ENCODE assay signal across 12 cellular contexts in genomic region chr7:99990417-99990816, GRCh38. TPM values are rescaled to one million over a fixed set of nuclear protein-coding genes. Genes with fewer than 3 reads are reported as not detected.
A peak's percentile ranks its signal among the peaks of the same experiment; 100 is the strongest.
DNase-seq lines count a peak whose midpoint lies in the region; ATAC-seq and TF ChIP-seq lines count a peak whose summit lies in the region.
"Had no signal": no experiment of that assay in that cellular context is flagged by ENCODE, and none has a peak within 500 bp of the region (broad histone marks: within the 10 kb centered on the region; RNA-seq: fewer than 3 reads in every experiment).

No MANE protein-coding gene starts in this region.

- CTCF ChIA-PET in mammary epithelial cell (lab: Charles Lee; ENCODE audit: low non-redundant PET) = no interaction called here
- CTCF ChIA-PET in CD4-positive, alpha-beta T cell (lab: Charles Lee) = interaction anchor here (0.6 to 1.9 kb wide), 5 partner anchors 73 to 212 kb away, joined by 3 to 14 read pairs (median 3); no protein-coding TSS in a partner anchor

- H3K27ac ChIP-seq in heart right ventricle (no peak overlapping the region), mammary epithelial cell (ENCODE audit: insufficient read depth, low read depth, low read length) (no peak overlapping the region), mesendoderm (ENCODE audit: low read depth, low read length) (no peak overlapping the region)
- H3K27ac ChIP-seq in CD4-positive, alpha-beta T cell (ENCODE audit: low read depth, low read length) = no peak overlapping the region
- H3K27ac ChIP-seq: neutrophil, Peyer's patch had no signal

- H3K79me2 ChIP-seq in mammary epithelial cell (ENCODE audit: insufficient read depth, low read length) (no peaks in the 10 kb centered on the region), mesendoderm (ENCODE audit: control insufficient read depth, insufficient read depth, low read length) (no peaks in the 10 kb centered on the region)

- peaks cover 0 to 7% (median 0%) of the 10 kb centered on the region in 7 donors for H3K27me3 ChIP-seq in heart right ventricle
- no peaks in the 10 kb centered on the region for H3K27me3 ChIP-seq in mammary epithelial cell (ENCODE audit: insufficient read depth, low read length)
- no peaks in the 10 kb centered on the region for H3K27me3 ChIP-seq in mesendoderm (ENCODE audit: insufficient read depth, low read length, poor library complexity)
- no peaks in the 10 kb centered on the region for H3K27me3 ChIP-seq in CD4-positive, alpha-beta T cell (ENCODE audit: control insufficient read depth, insufficient read depth, low read length)
- H3K27me3 ChIP-seq: Peyer's patch had no signal

- H3K23ac ChIP-seq in mesendoderm (ENCODE audit: low read length) = peak overlapping the region; percentile 45

- no peaks in the 10 kb centered on the region for H3K79me1 ChIP-seq in mesendoderm (ENCODE audit: low read length)

- in situ Hi-C loops in mammary epithelial cell (cut with MboI; ENCODE audit: low sequenced_read_pairs in 2 of 2) = loop anchor here (5.0 to 10.0 kb wide), 4 partner anchors 62 to 142 kb away; partner anchors contain the start of gene TRIM4 (in 2 of the 2)

- no peaks in the 10 kb centered on the region for H3K9me3 Mint-ChIP-seq in CD4-positive, alpha-beta T cell
- H3K9me3 Mint-ChIP-seq: dendritic cell treated with granulocyte-macrophage colony-stimulating factor and Interleukin-4, amounts not matched to agents 40 ng/mL and 50 ng/mL, for 4 days had no signal

- H3K4me2 ChIP-seq in mammary epithelial cell (ENCODE audit: insufficient read depth, low read depth, low read length) (peak overlapping the region; percentile 13), mesendoderm (ENCODE audit: low read length) (peak overlapping the region; percentile 29)

- no peak for ATAC-seq in heart right ventricle
- ATAC-seq in Right ventricle myocardium inferior = no peak
- no peak for ATAC-seq in GM21526 (IDR thresholded peaks at IDR 0.05; ENCODE audit: low FRiP score, unreplicated experiment)
- ATAC-seq in HG03108 (IDR thresholded peaks at IDR 0.05; ENCODE audit: unreplicated experiment) = no peak
- no peak for ATAC-seq in CD4-positive, alpha-beta T cell (ENCODE audit: poor library complexity)

- H3K9ac ChIP-seq in mammary epithelial cell (ENCODE audit: insufficient read depth, low read length) (no peak overlapping the region), mesendoderm (ENCODE audit: low read length) (peak overlapping the region; percentile 48)

- no peak overlapping the region for H2BK5ac ChIP-seq in mesendoderm (ENCODE audit: low read length)

- WGBS in heart right ventricle, 2 donors = 30 to 43% methylated on average over 13 of the region's 13 CpGs
- 41% methylated on average over 9 of the region's 13 CpGs for WGBS in mammary epithelial cell (ENCODE audit: low coverage, missing lambda C conversion rate)
- WGBS in mesendoderm (ENCODE audit: extremely low coverage, insufficient coverage, low lambda C conversion rate) = no CpG with 5 or more reads among the region's 13 CpGs

- H3K27me3 Mint-ChIP-seq in CD4-positive, alpha-beta T cell = no peaks in the 10 kb centered on the region

- H3K9me3 ChIP-seq in heart right ventricle = no peaks in the 10 kb centered on the region
- H3K9me3 ChIP-seq in mammary epithelial cell (replicated peaks; ENCODE audit: insufficient read depth, low read length) = no peaks in the 10 kb centered on the region
- H3K9me3 ChIP-seq in CD4-positive, alpha-beta T cell (ENCODE audit: control insufficient read depth, low read length) = no peaks in the 10 kb centered on the region
- H3K9me3 ChIP-seq: neutrophil, Peyer's patch had no signal

- H3K4me1 Mint-ChIP-seq in CD4-positive, alpha-beta T cell (ENCODE audit: low read depth) = peaks cover 5% of the 10 kb centered on the region

- no peak overlapping the region for H3K4ac ChIP-seq in mesendoderm (ENCODE audit: low read depth, low read length)

- no peak overlapping the region for H3K18ac ChIP-seq in mesendoderm (ENCODE audit: low read length)

- no peak overlapping the region for H2BK120ac ChIP-seq in mesendoderm (ENCODE audit: low read depth, low read length)

- H3K36me3 ChIP-seq in heart right ventricle (no peaks in the 10 kb centered on the region), mammary epithelial cell (ENCODE audit: insufficient read depth, low read length) (no peaks in the 10 kb centered on the region), mesendoderm (ENCODE audit: control insufficient read depth, insufficient read depth, low read length) (no peaks in the 10 kb centered on the region)
- H3K36me3 ChIP-seq: neutrophil, Peyer's patch had no signal

- H2AK5ac ChIP-seq in mesendoderm (ENCODE audit: low read length) = no peak overlapping the region

- H4K5ac ChIP-seq in mesendoderm (ENCODE audit: low read length) = no peak overlapping the region

- dilution Hi-C loops in mammary epithelial cell (cut with HindIII; ENCODE audit: low sequenced_read_pairs) = loop anchor here (10.0 kb wide), 1 partner anchor 56 kb away; no protein-coding TSS in a partner anchor

- H3K4me3 Mint-ChIP-seq in CD4-positive, alpha-beta T cell = no peak overlapping the region
- H3K4me3 Mint-ChIP-seq: dendritic cell treated with granulocyte-macrophage colony-stimulating factor and Interleukin-4, amounts not matched to agents 40 ng/mL and 50 ng/mL, for 4 days had no signal

- intact Hi-C loops in heart right ventricle (cut with DNase I) = loop anchor here (2.0 to 10.0 kb wide), 12 partner anchors 62 to 142 kb away; partner anchors contain the start of genes TRIM4 (in 5 of the 10), ZNF3 (in 4 of the 10), GJC3 (in 2 of the 10) and MBLAC1 (in 2 of the 10)
- intact Hi-C loops in Right ventricle myocardium inferior (cut with DNase I) = loop anchor here (2.0 to 5.0 kb wide), 4 partner anchors 62 to 137 kb away; partner anchors contain the start of genes GJC3, MBLAC1 and ZNF3
- intact Hi-C loops in mammary epithelial cell (cut with micrococcal nuclease) = loop anchor here (1.0 kb wide), 1 partner anchor 359 kb away; no protein-coding TSS in a partner anchor
- intact Hi-C loops in CD4-positive, alpha-beta T cell (cut with DNase I, micrococcal nuclease) = loop anchor here (1.0 to 10.0 kb wide), 2 partner anchors 64 to 76 kb away; no protein-coding TSS in a partner anchor

- no peak overlapping the region for H3K27ac Mint-ChIP-seq in CD4-positive, alpha-beta T cell
- H3K27ac Mint-ChIP-seq: dendritic cell treated with granulocyte-macrophage colony-stimulating factor and Interleukin-4, amounts not matched to agents 40 ng/mL and 50 ng/mL, for 4 days had no signal

- no peak for DNase-seq in heart right ventricle
- no peak for DNase-seq in Right ventricle myocardium inferior (ENCODE audit: missing footprints)
- no peak for DNase-seq in mammary epithelial cell
- peak; percentile 6 for DNase-seq in mesendoderm
- DNase-seq in cerebellum (ENCODE audit: low spot score) = no peak
- DNase-seq in CD4-positive, alpha-beta T cell = no peak

- H2BK15ac ChIP-seq in mesendoderm (replicated peaks; ENCODE audit: low read depth) = no peak overlapping the region

- peaks cover 0 to 35% (median 20%) of the 10 kb centered on the region in 9 donors for H3K4me1 ChIP-seq in heart right ventricle
- H3K4me1 ChIP-seq in mammary epithelial cell (ENCODE audit: insufficient read depth, low read length) = peaks cover 5% of the 10 kb centered on the region
- H3K4me1 ChIP-seq in mesendoderm (ENCODE audit: control insufficient read depth, low read depth, low read length) = no peaks in the 10 kb centered on the region

- BruUV-seq in mammary epithelial cell (replicated peaks; lab: Mats Ljungman, UMichigan) = no TSS peak

- no peaks in the 10 kb centered on the region for H4K20me1 ChIP-seq in mammary epithelial cell (ENCODE audit: insufficient read depth, low read length)

- no peak overlapping the region for H4K8ac ChIP-seq in mesendoderm (ENCODE audit: low read depth, low read length)

- H3K36me3 Mint-ChIP-seq in CD4-positive, alpha-beta T cell (ENCODE audit: low read depth) = no peaks in the 10 kb centered on the region

- POLR2A ChIA-PET in CD4-positive, alpha-beta T cell (lab: Charles Lee) = interaction anchor here (0.8 to 1.5 kb wide), 2 partner anchors 71 to 72 kb away, joined by 3 to 4 read pairs; partner anchors contain the start of gene TRIM4

- TF ChIP-seq CTCF in heart right ventricle (IDR thresholded peaks at IDR 0.05) = no peak
- no peak for TF ChIP-seq CTCF in mammary epithelial cell (conservative IDR thresholded peaks at IDR 0.05 in 1 of 2, IDR thresholded peaks at IDR 0.05 in 1 of 2; ENCODE audit: extremely low read depth in 1 of 2, insufficient read depth in 1 of 2, low read depth in 1 of 2, low read length in 2 of 2)
- no peak for TF ChIP-seq CTCF in CD4-positive, alpha-beta T cell (IDR thresholded peaks at IDR 0.05)

- H3K4me3 ChIP-seq in heart right ventricle (peak overlapping the region in 6 of 10 donors; percentile 0 to 31 (median 24)), mammary epithelial cell (replicated peaks in 1 of 3; ENCODE audit: insufficient read depth in 1 of 3, low read depth in 2 of 3, low read length in 3 of 3) (no peak overlapping the region), mesendoderm (ENCODE audit: low read length) (no peak overlapping the region)
- H3K4me3 ChIP-seq: Peyer's patch had no signal

- peak overlapping the region; percentile 43 for H2AFZ ChIP-seq in mammary epithelial cell (ENCODE audit: low read depth, low read length)

- peak overlapping the region; percentile 31 for H3K56ac ChIP-seq in mesendoderm (ENCODE audit: low read length)

RNA-seq across cellular contexts. Expression of gene AZGP1, which starts 14.6 kb away (rescaled TPM):
- total RNA-seq in heart right ventricle (100 to 1,000 TPM in 4 of 10 donors, 10 to 100 TPM in 6; 37.8 to 335 (median 74.4) TPM), Right ventricle myocardium inferior (94.1 TPM), mammary epithelial cell (1 to 10 TPM in 1 of 2 donors, not detected in 1; 9.3 TPM), cerebellum (0.27 TPM)
- polyA plus RNA-seq in heart right ventricle (100 to 1,000 TPM; 148 to 183 TPM), mammary epithelial cell (0.14 TPM)
- polyA minus RNA-seq in mammary epithelial cell = not detected
- 0.08 TPM for polyA plus RNA-seq in mesendoderm (2013, experiment 1 of 2)
- 0.06 TPM for polyA plus RNA-seq in mesendoderm (2013, experiment 2 of 2)
- total RNA-seq in CD4-positive, alpha-beta T cell = not detected
- polyA plus RNA-seq: BJ had no signal

RNA-seq across cellular contexts. Expression of gene ZKSCAN1, which starts 25.0 kb away (rescaled TPM):
- 10 to 100 TPM; 37.4 to 68.9 (median 49.7) TPM for total RNA-seq in heart right ventricle
- 10 to 100 TPM in 1 of 2 donors, 1 to 10 TPM in 1; 4.7 to 15.7 TPM for polyA plus RNA-seq in heart right ventricle
- total RNA-seq in Right ventricle myocardium inferior = 36.1 TPM
- 10 to 100 TPM; 42.7 to 80.8 TPM for total RNA-seq in mammary epithelial cell
- polyA plus RNA-seq in mammary epithelial cell = 15.2 TPM
- polyA minus RNA-seq in mammary epithelial cell = 72.0 TPM
- 5.7 TPM for polyA plus RNA-seq in mesendoderm (2013, experiment 1 of 2)
- 7.5 TPM for polyA plus RNA-seq in mesendoderm (2013, experiment 2 of 2)
- total RNA-seq in cerebellum = 57.4 TPM
- total RNA-seq in CD4-positive, alpha-beta T cell = 10 to 100 TPM; 42.3 to 45.0 TPM

RNA-seq across cellular contexts. Expression of gene ZSCAN21, which starts 59.2 kb away (rescaled TPM):
- total RNA-seq in heart right ventricle (1 to 10 TPM; 5.4 to 10.0 (median 6.9) TPM), Right ventricle myocardium inferior (9.4 TPM), mammary epithelial cell (10 to 100 TPM; 10.8 to 15.0 TPM), cerebellum (10.2 TPM)
- polyA plus RNA-seq in heart right ventricle (1 to 10 TPM; 5.8 to 8.3 TPM), mammary epithelial cell (7.9 TPM)
- 2.7 TPM for polyA minus RNA-seq in mammary epithelial cell
- 16.9 TPM for polyA plus RNA-seq in mesendoderm (2013, experiment 1 of 2)
- 16.5 TPM for polyA plus RNA-seq in mesendoderm (2013, experiment 2 of 2)
- 1 to 10 TPM; 2.0 to 2.7 TPM for total RNA-seq in CD4-positive, alpha-beta T cell

Comparison
In these comparisons a context has a peak if more than half of its experiments do, and no peak if none do; other contexts are left out.
1. H3K4me3 ChIP-seq: peak in heart right ventricle (6 of 10); none in mammary epithelial cell (0 of 3) and mesendoderm (single experiment).